Comparison of ENCODE assay signal across 10 cellular contexts in the genomic region with DNA sequence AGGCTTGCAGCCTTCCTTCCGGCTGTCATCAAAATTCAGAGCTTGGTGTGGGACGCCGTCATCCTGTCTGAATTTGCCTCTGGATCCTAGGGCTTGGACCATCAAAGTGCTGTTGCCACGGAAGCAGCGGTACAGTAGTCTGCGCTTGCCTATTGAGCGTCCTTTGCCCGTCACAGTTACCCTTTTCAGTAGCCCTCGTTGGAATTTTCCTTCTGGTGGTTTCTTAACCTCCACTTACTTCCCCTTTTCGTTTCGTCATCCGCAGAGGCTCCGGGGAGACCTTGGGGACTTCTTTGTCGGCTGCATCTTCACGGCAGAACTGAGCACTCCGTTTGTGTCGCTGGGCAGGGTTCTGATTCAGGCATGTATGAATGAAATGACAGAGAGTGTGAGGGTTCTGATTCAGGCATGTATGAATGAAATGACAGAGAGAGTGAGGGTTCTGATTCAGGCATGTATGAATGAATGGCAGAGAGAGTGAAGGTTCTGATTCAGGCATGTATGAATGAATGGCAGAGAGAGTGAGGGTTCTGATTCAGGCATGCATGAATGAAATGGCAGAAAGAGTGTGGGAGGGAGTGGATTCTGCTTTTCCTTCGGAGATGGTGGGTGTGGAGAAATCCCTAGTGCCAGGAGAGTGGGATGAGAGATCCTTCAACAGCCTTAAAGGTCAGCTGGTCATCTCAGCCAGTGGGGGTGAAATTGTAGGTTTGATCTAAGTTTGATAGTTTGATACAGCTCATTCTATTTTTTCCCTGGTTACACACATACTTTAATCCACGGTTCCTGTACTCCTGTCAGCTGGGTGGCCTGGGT. TPM values are rescaled to one million over a fixed set of nuclear protein-coding genes. Genes with fewer than 3 reads are reported as not detected.
DNase-seq lines count a peak whose midpoint lies in the region; ATAC-seq and TF ChIP-seq lines count a peak whose summit lies in the region.
"Had no signal": no experiment of that assay in that cellular context is flagged by ENCODE, and none has a peak within 500 bp of the region (broad histone marks: within the 10 kb centered on the region; RNA-seq: fewer than 3 reads in every experiment).

No MANE protein-coding gene starts in this region.

- H3K27ac Mint-ChIP-seq in activated T-helper 1 cell treated with anti-CD3 and anti-CD28 coated beads, Interleukin-12 subunit alpha, Interleukin-12 subunit beta, Interleukin-2, Interleukin-4 antibody, amounts not matched to agents 30 ng/mL and 10 ng/mL and 1 ng/mL, durations not matched to agents 14 hours and 24 hours and 36 hours: peak overlapping the region; percentile 64

- no peaks in the 10 kb centered on the region for H3K4me1 ChIP-seq in uterus
- H3K4me1 ChIP-seq: SJSA1 had no signal

- H3K4me3 ChIP-seq in brain microvascular endothelial cell (ENCODE audit: low read depth, low read length): no peak overlapping the region
- H3K4me3 ChIP-seq in uterus: no peak overlapping the region
- H3K4me3 ChIP-seq: SJSA1 had no signal

- CTCF ChIA-PET in HEK293T (lab: Yijun Ruan, JAX): no interaction called here

- H3K9me3 ChIP-seq in uterus: no peaks in the 10 kb centered on the region
- H3K9me3 ChIP-seq: SJSA1 had no signal

- H3K4me1 Mint-ChIP-seq in activated T-helper 1 cell treated with anti-CD3 and anti-CD28 coated beads, Interleukin-12 subunit alpha, Interleukin-12 subunit beta, Interleukin-2, Interleukin-4 antibody, amounts not matched to agents 30 ng/mL and 10 ng/mL and 1 ng/mL, durations not matched to agents 14 hours and 24 hours and 36 hours (ENCODE audit: low read depth): peaks cover 15% of the 10 kb centered on the region

- intact Hi-C loops in activated T-helper 1 cell treated with anti-CD3 and anti-CD28 coated beads, Interleukin-12 subunit alpha, Interleukin-12 subunit beta, Interleukin-2, Interleukin-4 antibody, amounts not matched to agents 30 ng/mL and 10 ng/mL and 1 ng/mL, durations not matched to agents 14 hours and 24 hours and 36 hours (cut with micrococcal nuclease): loop anchor here (1.0 kb wide), 2 partner anchors 8 to 12 kb away; a partner anchor contains a TSS
- intact Hi-C loops in uterus (cut with DNase I; ENCODE audit: low total_unique reads): no loop called here

- ATAC-seq in GM19397 (IDR thresholded peaks at IDR 0.05; ENCODE audit: unreplicated experiment) (peak; percentile 74), HG03439 (IDR thresholded peaks at IDR 0.05; ENCODE audit: unreplicated experiment) (peak; percentile 76)

- H3K36me3 ChIP-seq in brain microvascular endothelial cell (replicated peaks) (peaks cover 57% of the 10 kb centered on the region), uterus (no peaks in the 10 kb centered on the region)

- no peaks in the 10 kb centered on the region for H3K27me3 Mint-ChIP-seq in activated T-helper 1 cell treated with anti-CD3 and anti-CD28 coated beads, Interleukin-12 subunit alpha, Interleukin-12 subunit beta, Interleukin-2, Interleukin-4 antibody, amounts not matched to agents 30 ng/mL and 10 ng/mL and 1 ng/mL, durations not matched to agents 14 hours and 24 hours and 36 hours (ENCODE audit: insufficient read depth)

- TF ChIP-seq POLR2A in uterus (IDR thresholded peaks at IDR 0.05): no peak

- peak overlapping the region; percentile 12 for H3K4me3 Mint-ChIP-seq in activated T-helper 1 cell treated with anti-CD3 and anti-CD28 coated beads, Interleukin-12 subunit alpha, Interleukin-12 subunit beta, Interleukin-2, Interleukin-4 antibody, amounts not matched to agents 30 ng/mL and 10 ng/mL and 1 ng/mL, durations not matched to agents 14 hours and 24 hours and 36 hours

- DNase-seq in AML-193 (lab: John Stamatoyannopoulos, UW) (peak; percentile 72 to 76), brain microvascular endothelial cell (no peak), HEK293T (ENCODE audit: extremely low spot score) (no peak), uterus (no peak)
- DNase-seq in activated T-helper 1 cell treated with anti-CD3 and anti-CD28 coated beads, Interleukin-12 subunit alpha, Interleukin-12 subunit beta, Interleukin-2, Interleukin-4 antibody, amounts not matched to agents 30 ng/mL and 10 ng/mL and 1 ng/mL, durations not matched to agents 14 hours and 24 hours and 36 hours (ENCODE audit: low spot score): peak; percentile 11
- peak; percentile 9 for DNase-seq in stimulated activated CD4-positive, alpha-beta T cell treated with anti-CD3 and anti-CD28 coated beads, Interleukin-4, amount 100 ng/mL, for 1 hour

- POLR2A ChIA-PET in HEK293T (lab: Yijun Ruan, JAX): no interaction called here

- H3K27ac ChIP-seq in brain microvascular endothelial cell: no peak overlapping the region
- H3K27ac ChIP-seq in uterus: no peak overlapping the region
- H3K27ac ChIP-seq: C4-2B, SJSA1 had no signal

- TF ChIP-seq CTCF in brain microvascular endothelial cell (IDR thresholded peaks at IDR 0.05; ENCODE audit: low read depth, low read length, missing control alignments): no peak
- no peak for TF ChIP-seq CTCF in uterus (IDR thresholded peaks at IDR 0.05)

- H3K27me3 ChIP-seq in brain microvascular endothelial cell (replicated peaks) (no peaks in the 10 kb centered on the region), uterus (no peaks in the 10 kb centered on the region)
- H3K27me3 ChIP-seq: SJSA1 had no signal

- H3K9me3 Mint-ChIP-seq in activated T-helper 1 cell treated with anti-CD3 and anti-CD28 coated beads, Interleukin-12 subunit alpha, Interleukin-12 subunit beta, Interleukin-2, Interleukin-4 antibody, amounts not matched to agents 30 ng/mL and 10 ng/mL and 1 ng/mL, durations not matched to agents 14 hours and 24 hours and 36 hours: no peaks in the 10 kb centered on the region

- peaks cover 51% of the 10 kb centered on the region for H3K36me3 Mint-ChIP-seq in activated T-helper 1 cell treated with anti-CD3 and anti-CD28 coated beads, Interleukin-12 subunit alpha, Interleukin-12 subunit beta, Interleukin-2, Interleukin-4 antibody, amounts not matched to agents 30 ng/mL and 10 ng/mL and 1 ng/mL, durations not matched to agents 14 hours and 24 hours and 36 hours (ENCODE audit: low read depth)

- in situ Hi-C loops in brain microvascular endothelial cell (cut with HindIII; ENCODE audit: low pct_ligation_motif_present, low sequenced_read_pairs): no loop called here

TF ChIP-seq in HEK293T, 16 proteins besides CTCF, POLR2A, EP300 and RAD21:
- TF ChIP-seq ARNT (IDR thresholded peaks at IDR 0.05) (no peak), LEF1 (IDR thresholded peaks at IDR 0.05; ENCODE audit: borderline replicate concordance) (no peak), CTBP1 (IDR thresholded peaks at IDR 0.05; ENCODE audit: borderline replicate concordance) (no peak), HDGF (IDR thresholded peaks at IDR 0.05; ENCODE audit: borderline replicate concordance) (no peak)

RNA-seq across cellular contexts. Expression of a gene that starts 8.1 kb away (rescaled TPM):
- 36.3 and 36.8 TPM in 2 replicates for total RNA-seq in activated T-helper 1 cell treated with anti-CD3 and anti-CD28 coated beads, Interleukin-12 subunit alpha, Interleukin-12 subunit beta, Interleukin-2, Interleukin-4 antibody, amounts not matched to agents 30 ng/mL and 10 ng/mL and 1 ng/mL, durations not matched to agents 14 hours and 24 hours and 36 hours
- 10 to 100 TPM in 2 of 4 donors, 1 to 10 TPM in 1, not detected in 1; 3.2 to 19.6 (median 15.6) TPM for total RNA-seq in uterus

RNA-seq across cellular contexts. Expression of a gene that starts 11.6 kb away (rescaled TPM):
- total RNA-seq in activated T-helper 1 cell treated with anti-CD3 and anti-CD28 coated beads, Interleukin-12 subunit alpha, Interleukin-12 subunit beta, Interleukin-2, Interleukin-4 antibody, amounts not matched to agents 30 ng/mL and 10 ng/mL and 1 ng/mL, durations not matched to agents 14 hours and 24 hours and 36 hours: 64.6 and 68.6 TPM in 2 replicates
- total RNA-seq in uterus: 10 to 100 TPM in 3 of 4 donors, 1 to 10 TPM in 1; 9.7 to 29.0 (median 17.0) TPM

RNA-seq across cellular contexts. Expression of a gene that starts 25.8 kb away (rescaled TPM):
- 81.7 and 81.8 TPM in 2 replicates for total RNA-seq in activated T-helper 1 cell treated with anti-CD3 and anti-CD28 coated beads, Interleukin-12 subunit alpha, Interleukin-12 subunit beta, Interleukin-2, Interleukin-4 antibody, amounts not matched to agents 30 ng/mL and 10 ng/mL and 1 ng/mL, durations not matched to agents 14 hours and 24 hours and 36 hours
- 10 to 100 TPM; 22.3 to 76.2 (median 32.1) TPM for total RNA-seq in uterus

RNA-seq across cellular contexts. Expression of a gene that starts 41.6 kb away (rescaled TPM):
- total RNA-seq in activated T-helper 1 cell treated with anti-CD3 and anti-CD28 coated beads, Interleukin-12 subunit alpha, Interleukin-12 subunit beta, Interleukin-2, Interleukin-4 antibody, amounts not matched to agents 30 ng/mL and 10 ng/mL and 1 ng/mL, durations not matched to agents 14 hours and 24 hours and 36 hours: 97.0 and 97.6 TPM in 2 replicates
- total RNA-seq in uterus: 10 to 100 TPM; 16.4 to 77.4 (median 35.8) TPM

RNA-seq across cellular contexts. Expression of a gene that starts 41.7 kb away (rescaled TPM):
- 31.7 and 32.0 TPM in 2 replicates for total RNA-seq in activated T-helper 1 cell treated with anti-CD3 and anti-CD28 coated beads, Interleukin-12 subunit alpha, Interleukin-12 subunit beta, Interleukin-2, Interleukin-4 antibody, amounts not matched to agents 30 ng/mL and 10 ng/mL and 1 ng/mL, durations not matched to agents 14 hours and 24 hours and 36 hours
- total RNA-seq in uterus: 10 to 100 TPM in 2 of 4 donors, 1 to 10 TPM in 2; 3.2 to 20.8 (median 11.6) TPM

Comparison
In these comparisons a context has a peak if more than half of its experiments do, and no peak if none do; other contexts are left out.
1. DNase-seq: peak in AML-193 (2 of 2), activated T-helper 1 cell treated with anti-CD3 and anti-CD28 coated beads, Interleukin-12 subunit alpha, Interleukin-12 subunit beta, Interleukin-2, Interleukin-4 antibody, amounts not matched to agents 30 ng/mL and 10 ng/mL and 1 ng/mL, durations not matched to agents 14 hours and 24 hours and 36 hours (single experiment) and stimulated activated CD4-positive, alpha-beta T cell treated with anti-CD3 and anti-CD28 coated beads, Interleukin-4, amount 100 ng/mL, for 1 hour (single experiment); none in brain microvascular endothelial cell (single experiment), HEK293T (single experiment) and uterus (0 of 2).